Comparison of ENCODE assay signal across 27 cellular contexts in genomic region chr2:129723277-129724020, GRCh38.
"Had no signal": no experiment of that assay in that cellular context is flagged by ENCODE, and none has a peak within 500 bp of the region (broad histone marks: within the 10 kb centered on the region; RNA-seq: fewer than 3 reads in every experiment).

No MANE protein-coding gene starts in this region.

- H3K9me2 ChIP-seq: SK-N-SH had no signal

- H3K36me3 Mint-ChIP-seq: activated CD8-positive, alpha-beta memory T cell treated with anti-CD3 and anti-CD28 coated beads, Interleukin-2, amount 10 ng/mL, durations not matched to agents 7 days and 5 days; activated naive CD8-positive, alpha-beta T cell; brain had no signal

- H3K4me1 Mint-ChIP-seq: activated B cell treated with CpG ODN at 0.5 μM for 24 hours; activated CD4-positive, alpha-beta T cell treated with anti-CD3 and anti-CD28 coated beads, Interleukin-2, amount 10 ng/mL, durations not matched to agents 24 days and 14 days; activated CD8-positive, alpha-beta memory T cell treated with anti-CD3 and anti-CD28 coated beads, Interleukin-2, amount 10 ng/mL, durations not matched to agents 7 days and 5 days had no signal

- H3K9me3 ChIP-seq: SJCRH30, SK-N-SH had no signal

- H3K4me3 Mint-ChIP-seq: activated B cell treated with CpG ODN at 0.5 μM for 24 hours; activated CD4-positive, alpha-beta T cell treated with anti-CD3 and anti-CD28 coated beads, Interleukin-2, amount 10 ng/mL, durations not matched to agents 24 days and 14 days; activated CD8-positive, alpha-beta memory T cell treated with anti-CD3 and anti-CD28 coated beads, Interleukin-2, amount 10 ng/mL, durations not matched to agents 7 days and 5 days; activated naive CD4-positive, alpha-beta T cell treated with anti-CD3 and anti-CD28 coated beads for 36 hours; activated naive CD8-positive, alpha-beta T cell; activated T-cell treated with anti-CD3 and anti-CD28 coated beads, Interleukin-2, amount 50 U/mL, for 24 hours; brain; T-helper 2 cell treated with Interferon-gamma antibody and Interleukin-4, amounts not matched to agents 5 μg/mL and 100 μg/mL, for 36 hours had no signal

- H3K36me3 ChIP-seq: SJCRH30 had no signal

- H3K9ac ChIP-seq: KMS-11, SK-N-SH had no signal

- H3K27ac Mint-ChIP-seq: activated B cell treated with CpG ODN at 0.5 μM for 24 hours; activated CD4-positive, alpha-beta T cell treated with anti-CD3 and anti-CD28 coated beads, Interleukin-2, amount 10 ng/mL, durations not matched to agents 24 days and 14 days; activated CD8-positive, alpha-beta memory T cell treated with anti-CD3 and anti-CD28 coated beads, Interleukin-2, amount 10 ng/mL, durations not matched to agents 7 days and 5 days; activated naive CD4-positive, alpha-beta T cell treated with anti-CD3 and anti-CD28 coated beads for 36 hours; activated naive CD8-positive, alpha-beta T cell; activated T-cell treated with anti-CD3 and anti-CD28 coated beads, Interleukin-2, amount 50 U/mL, for 24 hours; T-helper 2 cell treated with Interferon-gamma antibody and Interleukin-4, amounts not matched to agents 5 μg/mL and 100 μg/mL, for 36 hours had no signal

- H3K9me3 Mint-ChIP-seq: activated B cell treated with CpG ODN at 0.5 μM for 24 hours; activated CD4-positive, alpha-beta T cell treated with anti-CD3 and anti-CD28 coated beads, Interleukin-2, amount 10 ng/mL, durations not matched to agents 24 days and 14 days; activated naive CD4-positive, alpha-beta T cell treated with anti-CD3 and anti-CD28 coated beads for 36 hours; activated T-cell treated with anti-CD3 and anti-CD28 coated beads, Interleukin-2, amount 50 U/mL, for 24 hours; brain; T-helper 2 cell treated with Interferon-gamma antibody and Interleukin-4, amounts not matched to agents 5 μg/mL and 100 μg/mL, for 36 hours had no signal

- DNase-seq: activated B cell treated with CpG ODN at 0.5 μM for 24 hours; activated CD4-positive, alpha-beta T cell treated with anti-CD3 and anti-CD28 coated beads for 1 hour; activated CD4-positive, alpha-beta T cell treated with anti-CD3 and anti-CD28 coated beads, Interleukin-2, amount 10 ng/mL, durations not matched to agents 24 days and 14 days; activated CD4-positive, alpha-beta T cell treated with anti-CD3 and anti-CD28 coated beads, Interleukin-2, amount 50 U/mL, for 48 hours; activated CD8-positive, alpha-beta memory T cell treated with anti-CD3 and anti-CD28 coated beads, Interleukin-2, amount 10 ng/mL, durations not matched to agents 7 days and 5 days; activated gamma-delta T cell; activated naive CD4-positive, alpha-beta T cell treated with anti-CD3 and anti-CD28 coated beads for 36 hours; activated T-cell treated with anti-CD3 and anti-CD28 coated beads, Interleukin-2, amount 50 U/mL, for 24 hours; amygdala; NCI-H1092; NCI-H1417; NCI-H1930; NCI-H2107; NCI-H510A treated with DMSO at 0.1 percent for 48 hours; NCI-H69; NK-92 treated with Interleukin-12 subunit alpha and Interleukin-12 subunit beta, amount 100 ng/mL, for 24 hours; OCI-M1; Right ventricle myocardium superior; SJCRH30; SK-N-SH; SW 1271 had no signal

- ATAC-seq: activated CD8-positive, alpha-beta memory T cell treated with anti-CD3 and anti-CD28 coated beads, Interleukin-2, amount 10 ng/mL, durations not matched to agents 7 days and 5 days; Panc1 had no signal

- H3K27me3 Mint-ChIP-seq: activated CD4-positive, alpha-beta T cell treated with anti-CD3 and anti-CD28 coated beads, Interleukin-2, amount 10 ng/mL, durations not matched to agents 24 days and 14 days; activated CD8-positive, alpha-beta memory T cell treated with anti-CD3 and anti-CD28 coated beads, Interleukin-2, amount 10 ng/mL, durations not matched to agents 7 days and 5 days; activated naive CD8-positive, alpha-beta T cell; activated T-cell treated with anti-CD3 and anti-CD28 coated beads, Interleukin-2, amount 50 U/mL, for 24 hours had no signal

- H3K4me3 ChIP-seq: SJCRH30 had no signal

- H3K4me1 ChIP-seq: SJCRH30 had no signal

- H3K27ac ChIP-seq: KMS-11, RWPE1, SJCRH30 had no signal

- H3K4me2 ChIP-seq: KMS-11, SK-N-SH had no signal
